Comparison of ENCODE assay signal across 17 cellular contexts in the genomic region with DNA sequence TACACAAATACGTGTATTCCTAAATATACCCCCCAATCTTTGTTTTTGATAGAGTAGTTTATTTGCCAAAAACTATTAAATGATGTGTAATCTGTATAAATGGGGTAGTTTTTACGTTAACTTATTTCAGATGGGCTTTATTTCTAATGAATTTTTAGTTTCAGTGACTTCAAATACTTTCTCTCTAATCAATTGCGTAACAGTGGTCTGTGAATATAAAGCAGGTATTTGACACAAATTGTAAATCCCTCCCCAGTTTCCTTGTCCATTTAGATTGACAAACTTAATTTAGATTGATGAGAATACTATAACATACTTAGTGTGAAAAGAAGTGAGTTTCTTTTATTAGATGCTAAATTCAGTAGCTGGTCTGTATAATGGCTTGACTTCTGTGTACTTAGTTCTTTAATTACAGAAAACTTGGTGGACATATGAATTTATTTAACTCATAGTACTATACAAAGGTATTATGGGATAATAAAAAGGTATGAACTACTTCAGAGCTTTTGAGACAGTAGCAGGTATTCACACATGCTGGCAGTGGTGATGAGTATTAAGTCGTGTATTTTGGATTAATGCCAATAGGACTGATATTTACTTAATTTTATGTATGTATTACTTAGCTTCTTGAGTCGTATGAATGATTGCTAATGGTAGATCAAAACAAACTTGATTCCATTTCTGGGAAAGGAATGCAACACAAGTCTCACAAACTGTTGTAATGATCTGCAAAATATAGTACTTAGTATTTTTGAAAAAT.
DNase-seq lines count a peak whose midpoint lies in the region; ATAC-seq and TF ChIP-seq lines count a peak whose summit lies in the region.
"Had no signal": no experiment of that assay in that cellular context is flagged by ENCODE, and none has a peak within 500 bp of the region (broad histone marks: within the 10 kb centered on the region; RNA-seq: fewer than 3 reads in every experiment).

No MANE protein-coding gene starts in this region.

- H3K4me3 ChIP-seq in LNCaP clone FGC (ENCODE audit: low read depth, low read length) = no peak overlapping the region
- no peak overlapping the region for H3K4me3 ChIP-seq in hepatocyte
- H3K4me3 ChIP-seq in esophagus squamous epithelium = no peak overlapping the region
- H3K4me3 ChIP-seq: gastroesophageal sphincter, transverse colon had no signal

- H3K27ac ChIP-seq in hepatocyte (peak overlapping the region; percentile 73), esophagus squamous epithelium (no peak overlapping the region)
- H3K27ac ChIP-seq: gastroesophageal sphincter had no signal

- H3K4me1 Mint-ChIP-seq in activated T-helper 17 cell treated with anti-CD3 and anti-CD28 coated beads, Interleukin-2, amount 50 U/mL, for 72 hours = peaks cover 23% of the 10 kb centered on the region
- peaks cover 29% of the 10 kb centered on the region for H3K4me1 Mint-ChIP-seq in activated T-helper 2 cell treated with anti-CD3 and anti-CD28 coated beads, Interferon-gamma antibody, Interleukin-2, Interleukin-4, amounts not matched to agents 10 μg/mL and 5 μg/mL and 100 μg/mL, durations not matched to agents 14 hours and 24 hours and 36 hours (ENCODE audit: low read depth)

- H3K79me2 ChIP-seq in hepatocyte = peaks cover 51% of the 10 kb centered on the region

- no peaks in the 10 kb centered on the region for H3K36me3 ChIP-seq in hepatocyte (replicated peaks; ENCODE audit: insufficient read depth, low read depth)
- H3K36me3 ChIP-seq in esophagus squamous epithelium = peaks cover 0 to 17% (median 0%) of the 10 kb centered on the region in 3 donors

- no peaks in the 10 kb centered on the region for H3K27me3 ChIP-seq in hepatocyte
- no peaks in the 10 kb centered on the region for H3K27me3 ChIP-seq in esophagus squamous epithelium
- H3K27me3 ChIP-seq: gastroesophageal sphincter, transverse colon had no signal

- peaks cover 87% of the 10 kb centered on the region for H3K36me3 Mint-ChIP-seq in activated T-helper 17 cell treated with anti-CD3 and anti-CD28 coated beads, Interleukin-2, amount 50 U/mL, for 72 hours (ENCODE audit: low read depth)
- peaks cover 70% of the 10 kb centered on the region for H3K36me3 Mint-ChIP-seq in activated T-helper 2 cell treated with anti-CD3 and anti-CD28 coated beads, Interferon-gamma antibody, Interleukin-2, Interleukin-4, amounts not matched to agents 10 μg/mL and 5 μg/mL and 100 μg/mL, durations not matched to agents 14 hours and 24 hours and 36 hours (ENCODE audit: low read depth)

- H3K9me2 ChIP-seq in hepatocyte (replicated peaks; ENCODE audit: insufficient read depth) = peaks cover 3% of the 10 kb centered on the region

- H4K20me1 ChIP-seq in hepatocyte (ENCODE audit: insufficient read depth, poor library complexity, severe bottlenecking) = no peaks in the 10 kb centered on the region

- no peak for TF ChIP-seq POLR2A in esophagus squamous epithelium (IDR thresholded peaks at IDR 0.05)

- TF ChIP-seq CTCF in LNCaP clone FGC (IDR thresholded peaks at IDR 0.05; ENCODE audit: control insufficient read depth, extremely low read depth, insufficient read depth) = no peak
- TF ChIP-seq CTCF in hepatocyte (IDR thresholded peaks at IDR 0.05; ENCODE audit: poor library complexity) = no peak
- no peak for TF ChIP-seq CTCF in esophagus squamous epithelium (IDR thresholded peaks at IDR 0.05)

- no peaks in the 10 kb centered on the region for H3K27me3 Mint-ChIP-seq in activated T-helper 17 cell treated with anti-CD3 and anti-CD28 coated beads, Interleukin-2, amount 50 U/mL, for 72 hours
- no peaks in the 10 kb centered on the region for H3K27me3 Mint-ChIP-seq in activated T-helper 2 cell treated with anti-CD3 and anti-CD28 coated beads, Interferon-gamma antibody, Interleukin-2, Interleukin-4, amounts not matched to agents 10 μg/mL and 5 μg/mL and 100 μg/mL, durations not matched to agents 14 hours and 24 hours and 36 hours (ENCODE audit: low read depth)
- H3K27me3 Mint-ChIP-seq: dendritic cell treated with granulocyte-macrophage colony-stimulating factor and Interleukin-4, amounts not matched to agents 40 ng/mL and 50 ng/mL, for 4 days; naive B cell; stimulated activated naive CD8-positive, alpha-beta T cell treated with anti-CD3 and anti-CD28 coated beads, Interleukin-15, Interleukin-2, amounts not matched to agents 100 ng/mL and 50 ng/mL, for 24 hours had no signal

- peak overlapping the region; percentile 63 for H3K27ac Mint-ChIP-seq in activated T-helper 17 cell treated with anti-CD3 and anti-CD28 coated beads, Interleukin-2, amount 50 U/mL, for 72 hours
- H3K27ac Mint-ChIP-seq in activated T-helper 2 cell treated with anti-CD3 and anti-CD28 coated beads, Interferon-gamma antibody, Interleukin-2, Interleukin-4, amounts not matched to agents 10 μg/mL and 5 μg/mL and 100 μg/mL, durations not matched to agents 14 hours and 24 hours and 36 hours = no peak overlapping the region
- H3K27ac Mint-ChIP-seq: dendritic cell treated with granulocyte-macrophage colony-stimulating factor and Interleukin-4, amounts not matched to agents 40 ng/mL and 50 ng/mL, for 4 days; stimulated activated naive CD8-positive, alpha-beta T cell treated with anti-CD3 and anti-CD28 coated beads, Interleukin-15, Interleukin-2, amounts not matched to agents 100 ng/mL and 50 ng/mL, for 24 hours had no signal

- intact Hi-C loops in activated T-helper 2 cell treated with anti-CD3 and anti-CD28 coated beads, Interferon-gamma antibody, Interleukin-2, Interleukin-4, amounts not matched to agents 10 μg/mL and 5 μg/mL and 100 μg/mL, durations not matched to agents 14 hours and 24 hours and 36 hours (cut with micrococcal nuclease) = loop anchor here (5.0 to 10.0 kb wide), 2 partner anchors 143 to 530 kb away; no protein-coding TSS in a partner anchor
- intact Hi-C loops in esophagus squamous epithelium (cut with DNase I) = loop anchor here (10.0 kb wide), 1 partner anchor 530 kb away; no protein-coding TSS in a partner anchor

- no peak overlapping the region for H3K4me2 ChIP-seq in hepatocyte

- H3K9me3 ChIP-seq in hepatocyte (ENCODE audit: low read depth) (no peaks in the 10 kb centered on the region), esophagus squamous epithelium (no peaks in the 10 kb centered on the region)
- H3K9me3 ChIP-seq: gastroesophageal sphincter, transverse colon had no signal

- H3K4me1 ChIP-seq in hepatocyte (ENCODE audit: insufficient read depth) (peaks cover 17% of the 10 kb centered on the region), esophagus squamous epithelium (peaks cover 0 to 31% (median 3%) of the 10 kb centered on the region in 3 donors)

- no peak for ATAC-seq in activated T-helper 17 cell treated with anti-CD3 and anti-CD28 coated beads, Interleukin-2, amount 50 U/mL, for 72 hours (replicated peaks)
- ATAC-seq in HG02623 (IDR thresholded peaks at IDR 0.05; ENCODE audit: unreplicated experiment) = no peak
- ATAC-seq: gastroesophageal sphincter had no signal

- H2AFZ ChIP-seq in hepatocyte = no peak overlapping the region

- DNase-seq in EH (ENCODE audit: low read depth) (peak; percentile 7), LNCaP clone FGC (ENCODE audit: low read depth) (peak; percentile 72), hepatocyte (ENCODE audit: low spot score) (no peak), esophagus squamous epithelium (lab: John Stamatoyannopoulos, UW) (no peak)
- no peak for DNase-seq in activated T-helper 2 cell treated with anti-CD3 and anti-CD28 coated beads, Interferon-gamma antibody, Interleukin-2, Interleukin-4, amounts not matched to agents 10 μg/mL and 5 μg/mL and 100 μg/mL, durations not matched to agents 14 hours and 24 hours and 36 hours (ENCODE audit: low spot score)
- DNase-seq: MV-4-11; naive B cell; NCI-H2107; occipital lobe; OCI-M1; stimulated activated CD4-positive, alpha-beta T cell treated with anti-CD3 and anti-CD28 coated beads, Interleukin-4, amount 100 ng/mL, for 1 hour; transverse colon had no signal

- WGBS in hepatocyte (ENCODE audit: low lambda C conversion rate, missing lambda C conversion rate) = 83% methylated on average over 5 of the region's 5 CpGs
- 67 to 69% methylated on average over 5 of the region's 5 CpGs for WGBS in esophagus squamous epithelium, 2 donors

- no peaks in the 10 kb centered on the region for H3K9me3 Mint-ChIP-seq in activated T-helper 17 cell treated with anti-CD3 and anti-CD28 coated beads, Interleukin-2, amount 50 U/mL, for 72 hours
- H3K9me3 Mint-ChIP-seq in activated T-helper 2 cell treated with anti-CD3 and anti-CD28 coated beads, Interferon-gamma antibody, Interleukin-2, Interleukin-4, amounts not matched to agents 10 μg/mL and 5 μg/mL and 100 μg/mL, durations not matched to agents 14 hours and 24 hours and 36 hours = no peaks in the 10 kb centered on the region
- H3K9me3 Mint-ChIP-seq: dendritic cell treated with granulocyte-macrophage colony-stimulating factor and Interleukin-4, amounts not matched to agents 40 ng/mL and 50 ng/mL, for 4 days; naive B cell had no signal

- no peak overlapping the region for H3K4me3 Mint-ChIP-seq in activated T-helper 17 cell treated with anti-CD3 and anti-CD28 coated beads, Interleukin-2, amount 50 U/mL, for 72 hours
- H3K4me3 Mint-ChIP-seq in activated T-helper 2 cell treated with anti-CD3 and anti-CD28 coated beads, Interferon-gamma antibody, Interleukin-2, Interleukin-4, amounts not matched to agents 10 μg/mL and 5 μg/mL and 100 μg/mL, durations not matched to agents 14 hours and 24 hours and 36 hours (ENCODE audit: low read depth) = no peak overlapping the region
- H3K4me3 Mint-ChIP-seq: dendritic cell treated with granulocyte-macrophage colony-stimulating factor and Interleukin-4, amounts not matched to agents 40 ng/mL and 50 ng/mL, for 4 days; naive B cell; stimulated activated naive CD8-positive, alpha-beta T cell treated with anti-CD3 and anti-CD28 coated beads, Interleukin-15, Interleukin-2, amounts not matched to agents 100 ng/mL and 50 ng/mL, for 24 hours had no signal

Comparison
In these comparisons a context has a peak if more than half of its experiments do, and no peak if none do; other contexts are left out.
1. DNase-seq: peak in EH (single experiment) and LNCaP clone FGC (single experiment); none in hepatocyte (single experiment), activated T-helper 2 cell treated with anti-CD3 and anti-CD28 coated beads, Interferon-gamma antibody, Interleukin-2, Interleukin-4, amounts not matched to agents 10 μg/mL and 5 μg/mL and 100 μg/mL, durations not matched to agents 14 hours and 24 hours and 36 hours (single experiment) and esophagus squamous epithelium (single experiment).